16 cellular contexts compared by ENCODE assay signal in genomic region chr5:57002959-57003485, GRCh38. TPM values are rescaled to one million over a fixed set of nuclear protein-coding genes. Genes with fewer than 3 reads are reported as not detected.
DNase-seq lines count a peak whose midpoint lies in the region; ATAC-seq and TF ChIP-seq lines count a peak whose summit lies in the region.
"Had no signal": no experiment of that assay in that cellular context is flagged by ENCODE, and none has a peak within 500 bp of the region (broad histone marks: within the 10 kb centered on the region; RNA-seq: fewer than 3 reads in every experiment).

No MANE protein-coding gene starts in this region.

- H3K27ac ChIP-seq in foreskin keratinocyte (no peak overlapping the region), neural progenitor cell (no peak overlapping the region), body of pancreas (no peak overlapping the region)
- H3K27ac ChIP-seq: HL-60 had no signal

- intact Hi-C loops in body of pancreas (cut with DNase I) = no loop called here

- no peaks in the 10 kb centered on the region for H3F3A ChIP-seq in neural progenitor cell (ENCODE audit: low read depth)

- no peak for TF ChIP-seq POLR2A in body of pancreas (IDR thresholded peaks at IDR 0.05)

- CTCF ChIA-PET in activated CD4-positive, alpha-beta T cell treated with anti-CD3 and anti-CD28 coated beads, Interleukin-2, amount 10 ng/mL, durations not matched to agents 7 days and 5 days (lab: Charles Lee) = no interaction called here

- no peaks in the 10 kb centered on the region for H3K9me3 Mint-ChIP-seq in neural progenitor cell
- no peaks in the 10 kb centered on the region for H3K9me3 Mint-ChIP-seq in activated CD4-positive, alpha-beta T cell treated with anti-CD3 and anti-CD28 coated beads, Interleukin-2, amount 10 ng/mL, durations not matched to agents 7 days and 5 days

- H3K4me1 ChIP-seq in foreskin keratinocyte (peaks cover 3% of the 10 kb centered on the region), neural progenitor cell (no peaks in the 10 kb centered on the region), body of pancreas (no peaks in the 10 kb centered on the region)

- H3K79me2 ChIP-seq in neural progenitor cell (ENCODE audit: low read depth) = no peaks in the 10 kb centered on the region

- 62 to 63% methylated on average over 4 of the region's 4 CpGs for WGBS in body of pancreas, 2 donors

- H3K36me3 ChIP-seq in neural progenitor cell (no peaks in the 10 kb centered on the region), body of pancreas (replicated peaks in 1 of 2; ENCODE audit: insufficient read depth in 1 of 2, low read depth in 2 of 2) (no peaks in the 10 kb centered on the region)
- H3K36me3 ChIP-seq: MG63 had no signal

- no peaks in the 10 kb centered on the region for H3K9me3 ChIP-seq in neural progenitor cell (ENCODE audit: low read depth)
- no peaks in the 10 kb centered on the region for H3K9me3 ChIP-seq in body of pancreas

- POLR2A ChIA-PET in activated CD4-positive, alpha-beta T cell treated with anti-CD3 and anti-CD28 coated beads, Interleukin-2, amount 10 ng/mL, durations not matched to agents 7 days and 5 days (lab: Charles Lee) = no interaction called here

- peak; percentile 76 for DNase-seq in Caki2 (ENCODE audit: low read depth)
- DNase-seq in LoVo (ENCODE audit: low spot score) = peak; percentile 26
- peak; percentile 13 to 19 for DNase-seq in foreskin keratinocyte
- DNase-seq in neural progenitor cell (ENCODE audit: low spot score) = peak; percentile 10
- no peak for DNase-seq in body of pancreas
- no peak for DNase-seq in activated CD4-positive, alpha-beta T cell treated with anti-CD3 and anti-CD28 coated beads, Interleukin-2, amount 10 ng/mL, durations not matched to agents 7 days and 5 days
- DNase-seq: DMS79 treated with DMSO at 0.1 percent for 48 hours, KBM-7, MG63, NCI-H1105, NCI-H1694 treated with DMSO at 0.1 percent for 48 hours, NCI-H446 treated with DMSO at 0.1 percent for 48 hours, NCI-H748 treated with DMSO at 0.1 percent for 48 hours had no signal

- no peaks in the 10 kb centered on the region for H3K36me3 Mint-ChIP-seq in neural progenitor cell
- H3K36me3 Mint-ChIP-seq in activated CD4-positive, alpha-beta T cell treated with anti-CD3 and anti-CD28 coated beads, Interleukin-2, amount 10 ng/mL, durations not matched to agents 7 days and 5 days (ENCODE audit: low read depth) = no peaks in the 10 kb centered on the region
- H3K36me3 Mint-ChIP-seq: CD14-positive monocyte had no signal

- peaks cover 4% of the 10 kb centered on the region for H3K27me3 Mint-ChIP-seq in neural progenitor cell (ENCODE audit: insufficient read depth, low read depth)
- H3K27me3 Mint-ChIP-seq in activated CD4-positive, alpha-beta T cell treated with anti-CD3 and anti-CD28 coated beads, Interleukin-2, amount 10 ng/mL, durations not matched to agents 7 days and 5 days = peaks cover 17% of the 10 kb centered on the region

- no peaks in the 10 kb centered on the region for H3K4me1 Mint-ChIP-seq in neural progenitor cell
- H3K4me1 Mint-ChIP-seq in activated CD4-positive, alpha-beta T cell treated with anti-CD3 and anti-CD28 coated beads, Interleukin-2, amount 10 ng/mL, durations not matched to agents 7 days and 5 days = no peaks in the 10 kb centered on the region

- H3K27ac Mint-ChIP-seq in neural progenitor cell = no peak overlapping the region
- H3K27ac Mint-ChIP-seq in activated CD4-positive, alpha-beta T cell treated with anti-CD3 and anti-CD28 coated beads, Interleukin-2, amount 10 ng/mL, durations not matched to agents 7 days and 5 days = no peak overlapping the region
- H3K27ac Mint-ChIP-seq: CD14-positive monocyte had no signal

- TF ChIP-seq CTCF in foreskin keratinocyte (conservative IDR thresholded peaks at IDR 0.05) (no peak), neural progenitor cell (IDR thresholded peaks at IDR 0.05) (no peak), body of pancreas (IDR thresholded peaks at IDR 0.05) (no peak)

- H4K20me1 ChIP-seq in neural progenitor cell (ENCODE audit: low read depth) = no peaks in the 10 kb centered on the region

- H3K4me3 ChIP-seq in neural progenitor cell (no peak overlapping the region), body of pancreas (no peak overlapping the region)
- H3K4me3 ChIP-seq: MG63 had no signal

- H3K27me3 ChIP-seq in foreskin keratinocyte (peaks cover 37% of the 10 kb centered on the region), neural progenitor cell (no peaks in the 10 kb centered on the region), body of pancreas (no peaks in the 10 kb centered on the region)

- no peak overlapping the region for H3K4me2 ChIP-seq in neural progenitor cell

- no peak overlapping the region for H2AFZ ChIP-seq in neural progenitor cell (replicated peaks)

- H3K4me3 Mint-ChIP-seq in neural progenitor cell = no peak overlapping the region
- no peak overlapping the region for H3K4me3 Mint-ChIP-seq in activated CD4-positive, alpha-beta T cell treated with anti-CD3 and anti-CD28 coated beads, Interleukin-2, amount 10 ng/mL, durations not matched to agents 7 days and 5 days
- H3K4me3 Mint-ChIP-seq: CD14-positive monocyte had no signal

- in situ Hi-C loops in Caki2 (cut with HindIII; ENCODE audit: low pct_unique_long_range_greater_than_20kb, low sequenced_read_pairs) = no loop called here

- no peak overlapping the region for H3K9ac ChIP-seq in neural progenitor cell

- ATAC-seq in foreskin keratinocyte = no peak
- ATAC-seq in body of pancreas = no peak
- ATAC-seq in HG02623 (IDR thresholded peaks at IDR 0.05; ENCODE audit: unreplicated experiment) = no peak

RNA-seq across cellular contexts. Expression of gene MIER3, which starts 51.1 kb away (rescaled TPM):
- 4.7 and 18.6 TPM in 2 replicates for total RNA-seq in Caki2 (2014; rRNA removed; shearing (Covaris generic); ENCODE audit: low replicate concordance)
- total RNA-seq in foreskin keratinocyte = 11.4 and 11.8 TPM in 2 replicates
- polyA plus RNA-seq in foreskin keratinocyte = 1.9 and 2.4 TPM in 2 replicates
- total RNA-seq in neural progenitor cell (ENCODE audit: low replicate concordance) = 66.2 and 106 TPM in 2 replicates
- 10 to 100 TPM in 1 of 2 donors, 1 to 10 TPM in 1; 7.8 to 26.0 TPM for total RNA-seq in body of pancreas
- 10 to 100 TPM; 22.4 to 23.1 TPM for total RNA-seq in activated CD4-positive, alpha-beta T cell treated with anti-CD3 and anti-CD28 coated beads, Interleukin-2, amount 10 ng/mL, durations not matched to agents 7 days and 5 days

Comparison
In these comparisons a context has a peak if more than half of its experiments do, and no peak if none do; other contexts are left out.
1. DNase-seq: peak in Caki2 (single experiment), LoVo (single experiment), foreskin keratinocyte (2 of 2) and neural progenitor cell (single experiment); none in body of pancreas (0 of 4) and activated CD4-positive, alpha-beta T cell treated with anti-CD3 and anti-CD28 coated beads, Interleukin-2, amount 10 ng/mL, durations not matched to agents 7 days and 5 days (single experiment).